14 cellular contexts compared by ENCODE assay signal in the genomic region with DNA sequence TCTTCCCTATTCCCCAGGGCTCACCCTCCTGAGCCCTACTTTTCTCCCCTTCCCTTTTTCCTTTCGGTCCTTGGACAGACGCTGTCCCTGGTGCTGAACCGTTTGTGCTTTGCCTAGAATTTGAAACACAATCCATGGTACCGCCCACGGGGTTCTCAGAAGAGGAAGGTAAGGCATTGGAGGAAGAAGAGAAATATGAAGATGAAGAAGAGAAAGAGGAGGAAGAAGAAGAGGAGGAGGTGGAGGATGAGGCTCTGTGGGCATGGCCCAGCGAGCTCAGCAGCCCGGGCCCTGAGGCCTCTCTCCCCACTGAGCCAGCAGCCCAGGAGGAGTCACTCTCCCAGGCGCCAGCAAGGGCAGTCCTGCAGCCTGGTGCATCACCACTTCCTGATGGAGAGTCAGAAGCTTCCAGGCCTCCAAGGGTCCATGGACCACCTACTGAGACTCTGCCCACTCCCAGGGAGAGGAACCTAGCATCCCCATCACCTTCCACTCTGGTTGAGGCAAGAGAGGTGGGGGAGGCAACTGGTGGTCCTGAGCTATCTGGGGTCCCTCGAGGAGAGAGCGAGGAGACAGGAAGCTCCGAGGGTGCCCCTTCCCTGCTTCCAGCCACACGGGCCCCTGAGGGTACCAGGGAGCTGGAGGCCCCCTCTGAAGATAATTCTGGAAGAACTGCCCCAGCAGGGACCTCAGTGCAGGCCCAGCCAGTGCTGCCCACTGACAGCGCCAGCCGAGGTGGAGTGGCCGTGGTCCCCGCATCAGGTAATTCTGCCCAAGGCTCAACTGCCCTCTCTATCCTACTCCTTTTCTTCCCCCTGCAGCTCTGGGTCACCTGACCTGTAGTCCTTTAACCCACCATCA. TPM values are rescaled to one million over a fixed set of nuclear protein-coding genes. Genes with fewer than 3 reads are reported as not detected.
A peak's percentile ranks its signal among the peaks of the same experiment; 100 is the strongest.
DNase-seq lines count a peak whose midpoint lies in the region; FAIRE-seq and TF ChIP-seq lines count a peak whose summit lies in the region.
"Had no signal": no experiment of that assay in that cellular context is flagged by ENCODE, and none has a peak within 500 bp of the region (broad histone marks: within the 10 kb centered on the region; RNA-seq: fewer than 3 reads in every experiment).

No MANE protein-coding gene starts in this region.

- H3K14ac ChIP-seq in H1 (ENCODE audit: insufficient read length) = no peak overlapping the region

- peaks cover 1% of the 10 kb centered on the region for H3K36me3 Mint-ChIP-seq in MCF 10A (ENCODE audit: insufficient read depth, unreplicated experiment)

- intact Hi-C loops in MCF 10A (cut with micrococcal nuclease) = no loop called here
- intact Hi-C loops in breast epithelium (cut with DNase I; ENCODE audit: low total_unique reads) = loop anchor here (5.0 to 10.0 kb wide), 2 partner anchors 68 to 1865 kb away; no protein-coding TSS in a partner anchor

- H3F3A ChIP-seq in smooth muscle cell (ENCODE audit: low read depth) = no peaks in the 10 kb centered on the region

- peak; percentile 66 for DNase-seq in MCF 10A (ENCODE audit: unreplicated experiment)
- no peak for DNase-seq in breast epithelium (ENCODE audit: low spot score in 2 of 2)
- peak in 1 of 2 experiments; percentile 92 for DNase-seq in H1 (ENCODE audit: low read depth in 1 of 2, low spot score in 2 of 2)
- peak; percentile 16 for DNase-seq in smooth muscle cell (lab: John Stamatoyannopoulos, UW; ENCODE audit: unreplicated experiment)
- no peak for DNase-seq in stimulated activated naive CD4-positive, alpha-beta T cell treated with Interleukin-2 at 50 U/mL for 16 hours (lab: John Stamatoyannopoulos, UW)
- DNase-seq in tibial nerve (ENCODE audit: low spot score in 2 of 2) = no peak
- DNase-seq: glutamatergic neuron, HCEC 1CT, NCI-H748 treated with DMSO at 0.1 percent for 48 hours, WERI-Rb-1 had no signal

- H3K9ac ChIP-seq in H1 (replicated peaks in 1 of 4; ENCODE audit: extremely low read depth in 1 of 4, low read depth in 3 of 4, low read length in 3 of 4) (no peak overlapping the region), smooth muscle cell (ENCODE audit: low read depth) (no peak overlapping the region)
- H3K9ac ChIP-seq: BLaER1 had no signal

- peaks cover 7% of the 10 kb centered on the region for H3K23me2 ChIP-seq in H1 (ENCODE audit: low read depth, low read length)

- H3K9me3 ChIP-seq in breast epithelium (no peaks in the 10 kb centered on the region), H1 (ENCODE audit: insufficient read depth in 2 of 2, low read depth in 1 of 2, low read length in 1 of 2) (no peaks in the 10 kb centered on the region), smooth muscle cell (replicated peaks; ENCODE audit: low read depth) (no peaks in the 10 kb centered on the region), tibial nerve (no peaks in the 10 kb centered on the region)
- H3K9me3 ChIP-seq: BLaER1, neutrophil had no signal

- H3K56ac ChIP-seq in H1 (replicated peaks; ENCODE audit: insufficient read length, low read depth, low read length) = no peak overlapping the region

- no peak overlapping the region for H2BK120ac ChIP-seq in H1 (replicated peaks; ENCODE audit: low read depth, low read length)

- no peak overlapping the region for H3K4me3 Mint-ChIP-seq in MCF 10A (ENCODE audit: unreplicated experiment)

- no peak for TF ChIP-seq CTCF in MCF 10A (IDR thresholded peaks at IDR 0.05; ENCODE audit: unreplicated experiment)
- TF ChIP-seq CTCF in breast epithelium (IDR thresholded peaks at IDR 0.05) = no peak
- no peak for TF ChIP-seq CTCF in H1 (IDR thresholded peaks at IDR 0.05; ENCODE audit: control extremely low read depth in 1 of 3, insufficient read depth in 1 of 3, low read depth in 1 of 3, low read length in 3 of 3)
- TF ChIP-seq CTCF in smooth muscle cell (IDR thresholded peaks at IDR 0.05; ENCODE audit: borderline replicate concordance, insufficient read depth, poor library complexity, severe bottlenecking) = no peak
- no peak for TF ChIP-seq CTCF in tibial nerve (IDR thresholded peaks at IDR 0.05)

- no peak overlapping the region for H2BK5ac ChIP-seq in H1 (ENCODE audit: low read depth, low read length)

- WGBS in H1 (ENCODE audit: extremely low coverage in 1 of 2, insufficient coverage in 1 of 2, insufficient read length in 1 of 2, insufficient replicate concordance in 2 of 2, low coverage in 1 of 2, low lambda C conversion rate in 2 of 2, missing lambda C conversion rate in 1 of 2), 2 experiments = 62% methylated on average over 16 of the region's 16 CpGs; no CpG with 5 or more reads in 1 of the 2 experiments
- WGBS in smooth muscle cell (ENCODE audit: low lambda C conversion rate) = 57% methylated on average over 16 of the region's 16 CpGs
- WGBS in tibial nerve, 2 donors = 42 to 48% methylated on average over 12 to 16 of the region's 16 CpGs

- H2BK15ac ChIP-seq in H1 (ENCODE audit: low read length) = no peak overlapping the region

- H3K9me3 Mint-ChIP-seq in MCF 10A (ENCODE audit: unreplicated experiment) = no peaks in the 10 kb centered on the region

- H3K27ac ChIP-seq in breast epithelium (no peak overlapping the region), H1 (ENCODE audit: low read depth, low read length) (no peak overlapping the region), smooth muscle cell (ENCODE audit: low read depth) (no peak overlapping the region), tibial nerve (no peak overlapping the region)
- H3K27ac ChIP-seq: BLaER1, neutrophil, WERI-Rb-1 had no signal

- H3K18ac ChIP-seq in H1 (ENCODE audit: extremely low read depth, low read length) = no peak overlapping the region

- BruUV-seq in MCF 10A (replicated peaks; lab: Mats Ljungman, UMichigan) = no TSS peak

- no peak overlapping the region for H4K5ac ChIP-seq in H1 (ENCODE audit: insufficient read length, low read depth, low read length)

- TF ChIP-seq POLR2A in breast epithelium (IDR thresholded peaks at IDR 0.05) = no peak
- TF ChIP-seq POLR2A in H1 (IDR thresholded peaks at IDR 0.05; ENCODE audit: control extremely low read depth in 1 of 2, low read depth in 2 of 2, low read length in 2 of 2) = no peak
- TF ChIP-seq POLR2A in tibial nerve (IDR thresholded peaks at IDR 0.05) = no peak

- CTCF ChIA-PET in MCF 10A (lab: Yijun Ruan, JAX) = interaction anchor here (0.6 to 11.5 kb wide), 12 partner anchors 7 to 267 kb away, joined by 3 to 154 read pairs (median 5); no protein-coding TSS in a partner anchor
- CTCF ChIA-PET in H1 (lab: Charles Lee; ENCODE audit: partially characterized antibody) = interaction anchor here (1.0 to 43.0 kb wide), 10 partner anchors 8 to 194 kb away, joined by 3 to 868 read pairs (median 10); partner anchors contain the start of genes BCAN, CRABP2, HAPLN2 and NES

- TF ChIP-seq EP300 in H1 (IDR thresholded peaks at IDR 0.05; ENCODE audit: borderline replicate concordance in 1 of 2, low read depth in 2 of 2, low read length in 2 of 2) (no peak), tibial nerve (IDR thresholded peaks at IDR 0.05) (no peak)

- no peak overlapping the region for H3K4ac ChIP-seq in H1 (replicated peaks; ENCODE audit: insufficient read length, low read depth, low read length)

- H3K36me3 ChIP-seq in breast epithelium (no peaks in the 10 kb centered on the region), H1 (ENCODE audit: control insufficient read depth in 2 of 4, insufficient read depth in 4 of 4, low read length in 3 of 4) (no peaks in the 10 kb centered on the region), smooth muscle cell (ENCODE audit: low read depth) (no peaks in the 10 kb centered on the region), tibial nerve (no peaks in the 10 kb centered on the region)
- H3K36me3 ChIP-seq: BLaER1, neutrophil, WERI-Rb-1 had no signal

- H4K8ac ChIP-seq in H1 (ENCODE audit: extremely low read depth, insufficient read depth, low read length) = no peak overlapping the region

- FAIRE-seq in H1 (lab: Jason Lieb, UNC) = no peak
- FAIRE-seq: astrocyte had no signal

- H2BK12ac ChIP-seq in H1 (ENCODE audit: low read depth, low read length) = no peak overlapping the region

- peaks cover 0 to 9% of the 10 kb centered on the region in 2 donors for H3K4me1 ChIP-seq in breast epithelium
- H3K4me1 ChIP-seq in H1 (replicated peaks in 1 of 4; ENCODE audit: control insufficient read depth in 3 of 4, insufficient read depth in 4 of 4, low read length in 3 of 4) = peaks cover 2 to 9% (median 4%) of the 10 kb centered on the region in 4 experiments; a peak in 6 of 7 replicates
- peaks cover 8% of the 10 kb centered on the region for H3K4me1 ChIP-seq in smooth muscle cell (ENCODE audit: low read depth)
- peaks cover 0 to 11% (median 9%) of the 10 kb centered on the region in 4 donors for H3K4me1 ChIP-seq in tibial nerve

- no peaks in the 10 kb centered on the region for H3K79me1 ChIP-seq in H1 (ENCODE audit: low read depth, low read length)

- H4K20me1 ChIP-seq in H1 (replicated peaks in 1 of 2; ENCODE audit: control insufficient read depth in 1 of 2, insufficient read depth in 2 of 2, low read length in 2 of 2) = peaks cover 0 to 2% of the 10 kb centered on the region in 2 experiments
- H4K20me1 ChIP-seq in smooth muscle cell (ENCODE audit: low read depth) = peaks cover 7% of the 10 kb centered on the region

- H3K4me3 ChIP-seq in breast epithelium (no peak overlapping the region), H1 (ENCODE audit: extremely low read depth in 1 of 4, insufficient read depth in 2 of 4, low read depth in 3 of 4, low read length in 4 of 4) (no peak overlapping the region), smooth muscle cell (no peak overlapping the region), tibial nerve (no peak overlapping the region)
- H3K4me3 ChIP-seq: BLaER1 had no signal

- no peak overlapping the region for H3K23ac ChIP-seq in H1 (ENCODE audit: insufficient read length)

- H2AFZ ChIP-seq in H1 (ENCODE audit: low read length) (no peak overlapping the region), smooth muscle cell (ENCODE audit: low read depth) (no peak overlapping the region)

- no peak overlapping the region for H2BK20ac ChIP-seq in H1 (ENCODE audit: low read length)

- H3K27me3 ChIP-seq in breast epithelium (no peaks in the 10 kb centered on the region), H1 (replicated peaks in 1 of 4; ENCODE audit: control insufficient read depth in 3 of 4, extremely low read depth in 1 of 4, insufficient read depth in 3 of 4, low read length in 3 of 4) (peaks cover 2 to 32% (median 26%) of the 10 kb centered on the region in 4 experiments), smooth muscle cell (ENCODE audit: low read depth) (peaks cover 70% of the 10 kb centered on the region), tibial nerve (peaks cover 0 to 66% of the 10 kb centered on the region in 2 donors)

- H3K79me2 ChIP-seq in H1 (ENCODE audit: control insufficient read depth in 1 of 2, insufficient read depth in 2 of 2, low read length in 2 of 2) (no peaks in the 10 kb centered on the region), smooth muscle cell (ENCODE audit: low read depth) (no peaks in the 10 kb centered on the region)

- peaks cover 3% of the 10 kb centered on the region for H3K4me1 Mint-ChIP-seq in MCF 10A (ENCODE audit: insufficient read depth, unreplicated experiment)

- no peak overlapping the region for H2AK5ac ChIP-seq in H1 (ENCODE audit: low read depth, low read length)

- H3K4me2 ChIP-seq in H1 (ENCODE audit: insufficient read depth in 1 of 2, low read depth in 2 of 2, low read length in 2 of 2) = no peak overlapping the region
- H3K4me2 ChIP-seq in smooth muscle cell = no peak overlapping the region
- H3K4me2 ChIP-seq: BLaER1 had no signal

- POLR2A ChIA-PET in MCF 10A (lab: Yijun Ruan, JAX) (interaction anchor here (0.6 to 1.9 kb wide), 2 partner anchors 9 to 42 kb away, joined by 4 to 6 read pairs; no protein-coding TSS in a partner anchor), H1 (lab: Charles Lee; ENCODE audit: partially characterized antibody) (interaction anchor here (0.7 to 2.6 kb wide), 11 partner anchors 10 to 155 kb away, joined by 3 to 13 read pairs (median 3); partner anchors contain the start of genes BCAN, HAPLN2, NAXE and NES)

- H4K91ac ChIP-seq in H1 (replicated peaks; ENCODE audit: insufficient read length, low read length) = no peak overlapping the region

- H3K27me3 Mint-ChIP-seq in MCF 10A (ENCODE audit: insufficient read depth, unreplicated experiment) = no peaks in the 10 kb centered on the region

- no peak for TF ChIP-seq RAD21 in H1 (IDR thresholded peaks at IDR 0.05 in 1 of 2, conservative IDR thresholded peaks at IDR 0.05 in 1 of 2; ENCODE audit: low read depth in 2 of 2, low read length in 2 of 2)

- H3K27ac Mint-ChIP-seq in MCF 10A (ENCODE audit: low read depth, unreplicated experiment) = no peak overlapping the region

RNA-seq across cellular contexts. Expression of gene BCAN, which starts 10.4 kb away (rescaled TPM):
- 0.37 TPM in 1 of 2 replicates, not detected in the other for total RNA-seq in MCF 10A (2022)
- under 1 TPM in 1 of 3 donors, not detected in 2; 0.44 TPM for total RNA-seq in breast epithelium
- 3.8 and 4.5 TPM in 2 replicates for total RNA-seq in H1 (2021; fragmentation: NEBNext Ultra II Directional; extraction: Animal tissue kit (Norgen Biotek cat#: 25700))
- polyA plus RNA-seq in H1 (2011; rRNA removed) = 17.1 and 24.0 TPM in 2 replicates
- polyA plus RNA-seq in H1 (2011; cell fraction: cytosol; rRNA removed) = 11.2 TPM
- 25.7 TPM for polyA plus RNA-seq in H1 (2011; cell fraction: nucleus; rRNA removed)
- polyA plus RNA-seq in H1 (2012, experiment 1 of 2) = 8.8 to 14.0 TPM (median 12.1 TPM) in 4 replicates
- 10.6 TPM for polyA plus RNA-seq in H1 (2012, experiment 2 of 2)
- 8.6 TPM for polyA plus RNA-seq in H1 (2013, experiment 1 of 2)
- 6.8 TPM for polyA plus RNA-seq in H1 (2013, experiment 2 of 2)
- 4.3 and 12.9 TPM in 2 replicates for polyA minus RNA-seq in H1 (2011; rRNA and poly(A)+ RNA removed)
- polyA minus RNA-seq in H1 (2011; cell fraction: cytosol; rRNA and poly(A)+ RNA removed) = 7.8 TPM
- 6.8 TPM for polyA minus RNA-seq in H1 (2011; cell fraction: nucleus; rRNA and poly(A)+ RNA removed)
- total RNA-seq in smooth muscle cell = not detected in 2 replicates
- 0.79 TPM in 1 of 2 replicates, not detected in the other for polyA plus RNA-seq in smooth muscle cell
- total RNA-seq in tibial nerve = not detected
- total RNA-seq: HT-29 had no signal

RNA-seq across cellular contexts. Expression of gene NES, which starts 24.8 kb away (rescaled TPM):
- total RNA-seq in MCF 10A (2022) (not detected in 2 replicates), breast epithelium (10 to 100 TPM in 2 of 3 donors, 1 to 10 TPM in 1; 9.9 to 28.5 (median 14.9) TPM), smooth muscle cell (27.1 and 28.5 TPM in 2 replicates), tibial nerve (10 to 100 TPM; 59.9 to 65.3 (median 63.9) TPM)
- 135 and 138 TPM in 2 replicates for total RNA-seq in H1 (2021; fragmentation: NEBNext Ultra II Directional; extraction: Animal tissue kit (Norgen Biotek cat#: 25700))
- polyA plus RNA-seq in H1 (2011; rRNA removed) (13.3 and 20.3 TPM in 2 replicates), smooth muscle cell (11.3 and 23.3 TPM in 2 replicates)
- polyA plus RNA-seq in H1 (2011; cell fraction: cytosol; rRNA removed) = 21.1 TPM
- 54.8 TPM for polyA plus RNA-seq in H1 (2011; cell fraction: nucleus; rRNA removed)
- polyA plus RNA-seq in H1 (2012, experiment 1 of 2) = 97.4 to 124 TPM (median 113 TPM) in 4 replicates
- polyA plus RNA-seq in H1 (2012, experiment 2 of 2) = 43.3 TPM
- 55.5 TPM for polyA plus RNA-seq in H1 (2013, experiment 1 of 2)
- polyA plus RNA-seq in H1 (2013, experiment 2 of 2) = 53.5 TPM
- polyA minus RNA-seq in H1 (2011; rRNA and poly(A)+ RNA removed) = 17.2 and 19.2 TPM in 2 replicates
- polyA minus RNA-seq in H1 (2011; cell fraction: cytosol; rRNA and poly(A)+ RNA removed) = 31.7 TPM
- polyA minus RNA-seq in H1 (2011; cell fraction: nucleus; rRNA and poly(A)+ RNA removed) = 22.7 TPM

RNA-seq across cellular contexts. Expression of gene HAPLN2, which starts 33.1 kb away (rescaled TPM):
- total RNA-seq in MCF 10A (2022) (not detected in 2 replicates), breast epithelium (not detected), smooth muscle cell (not detected in 2 replicates), tibial nerve (10 to 100 TPM in 2 of 4 donors, 1 to 10 TPM in 2; 1.8 to 20.3 (median 10.6) TPM)
- total RNA-seq in H1 (2021; fragmentation: NEBNext Ultra II Directional; extraction: Animal tissue kit (Norgen Biotek cat#: 25700)) = 0.19 TPM in 1 of 2 replicates, not detected in the other
- polyA plus RNA-seq in H1 (2011; rRNA removed) (0.51 and 1.2 TPM in 2 replicates), smooth muscle cell (1.00 TPM in 1 of 2 replicates, not detected in the other)
- 0.81 TPM for polyA plus RNA-seq in H1 (2011; cell fraction: cytosol; rRNA removed)
- 3.4 TPM for polyA plus RNA-seq in H1 (2011; cell fraction: nucleus; rRNA removed)
- 0.40 to 0.92 TPM (median 0.72 TPM) in 3 of 4 replicates, not detected in the other for polyA plus RNA-seq in H1 (2012, experiment 1 of 2)
- not detected for polyA plus RNA-seq in H1 (2012, experiment 2 of 2)
- 0.45 TPM for polyA plus RNA-seq in H1 (2013, experiment 1 of 2)
- polyA plus RNA-seq in H1 (2013, experiment 2 of 2) = 0.15 TPM
- polyA minus RNA-seq in H1 (2011; rRNA and poly(A)+ RNA removed) = not detected in 2 replicates
- polyA minus RNA-seq in H1 (2011; cell fraction: cytosol; rRNA and poly(A)+ RNA removed) = not detected
- 0.50 TPM for polyA minus RNA-seq in H1 (2011; cell fraction: nucleus; rRNA and poly(A)+ RNA removed)
- total RNA-seq: astrocyte had no signal

RNA-seq across cellular contexts. Expression of gene GPATCH4, which starts 51.1 kb away (rescaled TPM):
- total RNA-seq in MCF 10A (2022) = 67.3 and 107 TPM in 2 replicates
- total RNA-seq in breast epithelium = 10 to 100 TPM; 20.2 to 31.1 (median 23.7) TPM
- total RNA-seq in H1 (2021; fragmentation: NEBNext Ultra II Directional; extraction: Animal tissue kit (Norgen Biotek cat#: 25700)) = 47.9 and 48.5 TPM in 2 replicates
- polyA plus RNA-seq in H1 (2011; rRNA removed) = 19.3 and 20.5 TPM in 2 replicates
- 41.0 TPM for polyA plus RNA-seq in H1 (2011; cell fraction: cytosol; rRNA removed)
- 26.5 TPM for polyA plus RNA-seq in H1 (2011; cell fraction: nucleus; rRNA removed)
- 71.6 to 116 TPM (median 83.2 TPM) in 4 replicates for polyA plus RNA-seq in H1 (2012, experiment 1 of 2)
- 13.8 TPM for polyA plus RNA-seq in H1 (2012, experiment 2 of 2)
- 53.9 TPM for polyA plus RNA-seq in H1 (2013, experiment 1 of 2)
- 53.2 TPM for polyA plus RNA-seq in H1 (2013, experiment 2 of 2)
- 53.2 and 70.6 TPM in 2 replicates for polyA minus RNA-seq in H1 (2011; rRNA and poly(A)+ RNA removed)
- polyA minus RNA-seq in H1 (2011; cell fraction: cytosol; rRNA and poly(A)+ RNA removed) = 23.5 TPM
- polyA minus RNA-seq in H1 (2011; cell fraction: nucleus; rRNA and poly(A)+ RNA removed) = 85.1 TPM
- 7.5 and 11.9 TPM in 2 replicates for total RNA-seq in smooth muscle cell
- polyA plus RNA-seq in smooth muscle cell = 19.9 and 31.3 TPM in 2 replicates
- 10 to 100 TPM; 22.2 to 44.4 (median 29.6) TPM for total RNA-seq in tibial nerve

RNA-seq across cellular contexts. Expression of gene CRABP2, which starts 53.0 kb away (rescaled TPM):
- total RNA-seq in MCF 10A (2022) = 0.98 and 1.9 TPM in 2 replicates
- 10 to 100 TPM in 2 of 3 donors, 1 to 10 TPM in 1; 4.2 to 61.6 (median 28.2) TPM for total RNA-seq in breast epithelium
- 119 TPM in 2 replicates for total RNA-seq in H1 (2021; fragmentation: NEBNext Ultra II Directional; extraction: Animal tissue kit (Norgen Biotek cat#: 25700))
- polyA plus RNA-seq in H1 (2011; rRNA removed) = 69.2 and 130 TPM in 2 replicates
- polyA plus RNA-seq in H1 (2011; cell fraction: cytosol; rRNA removed) = 79.6 TPM
- 70.9 TPM for polyA plus RNA-seq in H1 (2011; cell fraction: nucleus; rRNA removed)
- 180 to 343 TPM (median 303 TPM) in 4 replicates for polyA plus RNA-seq in H1 (2012, experiment 1 of 2)
- 318 TPM for polyA plus RNA-seq in H1 (2012, experiment 2 of 2)
- polyA plus RNA-seq in H1 (2013, experiment 1 of 2) = 139 TPM
- polyA plus RNA-seq in H1 (2013, experiment 2 of 2) = 143 TPM
- polyA minus RNA-seq in H1 (2011; rRNA and poly(A)+ RNA removed) = 8.6 and 12.5 TPM in 2 replicates
- polyA minus RNA-seq in H1 (2011; cell fraction: cytosol; rRNA and poly(A)+ RNA removed) = 45.7 TPM
- 11.1 TPM for polyA minus RNA-seq in H1 (2011; cell fraction: nucleus; rRNA and poly(A)+ RNA removed)
- 69.4 and 86.6 TPM in 2 replicates for total RNA-seq in smooth muscle cell
- polyA plus RNA-seq in smooth muscle cell = 145 and 277 TPM in 2 replicates
- total RNA-seq in tibial nerve = 10 to 100 TPM in 1 of 4 donors, 1 to 10 TPM in 3; 3.5 to 13.2 (median 5.0) TPM

Comparison
In these comparisons a context has a peak if more than half of its experiments do, and no peak if none do; other contexts are left out.
1. DNase-seq: peak in MCF 10A (single experiment) and smooth muscle cell (single experiment); none in breast epithelium (0 of 2), stimulated activated naive CD4-positive, alpha-beta T cell treated with Interleukin-2 at 50 U/mL for 16 hours (single experiment) and tibial nerve (0 of 2).
2. RNA of gene NES, which starts 24.8 kb away (total RNA-seq): 135 to 138 TPM in H1, 59.9 to 65.3 TPM in tibial nerve, 27.1 to 28.5 TPM in smooth muscle cell and 9.9 to 28.5 TPM in breast epithelium; not detected in MCF 10A; every median in the first group is over 10 times any median in the second.